Comparison of ENCODE assay signal across 34 cellular contexts in the genomic region with DNA sequence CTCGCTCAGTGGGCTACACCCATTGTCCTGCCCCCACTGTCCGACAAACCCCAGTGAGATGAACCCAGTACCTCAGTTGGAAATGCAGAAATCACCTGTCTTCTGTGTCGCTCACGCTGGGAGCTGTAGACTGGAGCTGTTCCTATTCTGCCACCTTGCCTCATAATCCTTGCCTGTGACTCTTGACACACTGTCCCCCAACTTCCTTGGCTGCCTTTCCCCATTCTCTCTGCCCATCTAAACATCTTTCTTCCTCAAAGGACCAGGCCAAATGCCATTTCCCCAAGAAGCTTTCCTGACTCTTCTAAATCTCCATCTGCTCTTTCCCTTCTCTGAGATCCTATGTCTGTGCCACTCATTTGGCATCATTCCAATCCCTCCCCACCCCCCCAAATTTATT. TPM values are rescaled to one million over a fixed set of nuclear protein-coding genes. Genes with fewer than 3 reads are reported as not detected.
"Had no signal": no experiment of that assay in that cellular context is flagged by ENCODE, and none has a peak within 500 bp of the region (broad histone marks: within the 10 kb centered on the region; RNA-seq: fewer than 3 reads in every experiment).

No MANE protein-coding gene starts in this region.

- H3K9me3 ChIP-seq: body of pancreas, esophagus squamous epithelium, gastroesophageal sphincter had no signal

- H3K4me3 Mint-ChIP-seq: activated B cell treated with CpG ODN at 0.5 μM for 24 hours; activated CD8-positive, alpha-beta T cell treated with anti-CD3 and anti-CD28 coated beads for 36 hours; activated naive CD8-positive, alpha-beta T cell; activated T-cell treated with anti-CD3 and anti-CD28 coated beads, Interleukin-2, amount 50 U/mL, for 4 hours; activated T-helper 17 cell treated with anti-CD3 and anti-CD28 coated beads, Interleukin-2, amount 50 U/mL, for 72 hours; T-helper 17 cell; T-helper 2 cell treated with Interferon-gamma antibody and Interleukin-4, amounts not matched to agents 5 μg/mL and 100 μg/mL, for 36 hours had no signal

- H3K9me3 Mint-ChIP-seq: activated B cell treated with CpG ODN at 0.5 μM for 24 hours; activated CD8-positive, alpha-beta T cell treated with anti-CD3 and anti-CD28 coated beads for 36 hours; activated T-cell treated with anti-CD3 and anti-CD28 coated beads, Interleukin-2, amount 50 U/mL, for 4 hours; activated T-helper 17 cell treated with anti-CD3 and anti-CD28 coated beads, Interleukin-2, amount 50 U/mL, for 72 hours; T-helper 2 cell treated with Interferon-gamma antibody and Interleukin-4, amounts not matched to agents 5 μg/mL and 100 μg/mL, for 36 hours had no signal

- H3K27ac Mint-ChIP-seq: activated B cell treated with CpG ODN at 0.5 μM for 24 hours; activated CD8-positive, alpha-beta T cell treated with anti-CD3 and anti-CD28 coated beads for 36 hours; activated naive CD8-positive, alpha-beta T cell; activated T-helper 17 cell treated with anti-CD3 and anti-CD28 coated beads, Interleukin-2, amount 50 U/mL, for 72 hours; T-helper 17 cell; T-helper 2 cell treated with Interferon-gamma antibody and Interleukin-4, amounts not matched to agents 5 μg/mL and 100 μg/mL, for 36 hours had no signal

- H3K4me1 Mint-ChIP-seq: activated T-helper 17 cell treated with anti-CD3 and anti-CD28 coated beads, Interleukin-2, amount 50 U/mL, for 72 hours; T-helper 17 cell had no signal

- H3K27me3 ChIP-seq: body of pancreas, esophagus squamous epithelium, gastroesophageal sphincter had no signal

- H3K4me1 ChIP-seq: body of pancreas, esophagus squamous epithelium, gastroesophageal sphincter had no signal

- H3K4me3 ChIP-seq: body of pancreas, esophagus squamous epithelium, gastroesophageal sphincter had no signal

- DNase-seq: activated B cell treated with CpG ODN at 0.5 μM for 24 hours; activated CD4-positive, alpha-beta T cell treated with anti-CD3 and anti-CD28 coated beads for 48 hours; activated CD4-positive, alpha-beta T cell treated with anti-CD3 and anti-CD28 coated beads, Interleukin-2, amount 50 U/mL, for 1 hour; activated CD4-positive, alpha-beta T cell treated with anti-CD3 and anti-CD28 coated beads, Interleukin-2, amount 50 U/mL, for 48 hours; activated CD8-positive, alpha-beta memory T cell treated with anti-CD3 and anti-CD28 coated beads for 24 hours; activated CD8-positive, alpha-beta T cell treated with anti-CD3 and anti-CD28 coated beads for 36 hours; activated effector memory CD4-positive, alpha-beta T cell treated with Interleukin-2 at 50 U/mL for 16 hours; activated gamma-delta T cell treated with Interleukin-2 at 50 U/mL for 16 hours; activated naive CD4-positive, alpha-beta T cell treated with anti-CD3 and anti-CD28 coated beads, Interleukin-2, amount 50 U/mL, for 16 hours; activated naive CD4-positive, alpha-beta T cell treated with Interleukin-2 at 50 U/mL for 16 hours; activated T-cell treated with anti-CD3 and anti-CD28 coated beads, Interleukin-2, amount 50 U/mL, for 4 hours; amniotic stem cell; anterior cingulate cortex; body of pancreas; caudate nucleus; cortex of kidney; effector CD8-positive, alpha-beta T cell; esophagus squamous epithelium; foreskin melanocyte; T-helper 1 cell; T-helper 17 cell; T1000; WERI-Rb-1 had no signal

- H3K36me3 Mint-ChIP-seq: activated naive CD8-positive, alpha-beta T cell had no signal

- H3K27me3 Mint-ChIP-seq: activated B cell treated with CpG ODN at 0.5 μM for 24 hours; activated T-helper 17 cell treated with anti-CD3 and anti-CD28 coated beads, Interleukin-2, amount 50 U/mL, for 72 hours; T-helper 17 cell had no signal

- ATAC-seq: activated CD4-positive, CD25-positive, alpha-beta regulatory T cell treated with anti-CD3 and anti-CD28 coated beads, Interleukin-2, amount 50 U/mL, for 24 hours; activated CD8-positive, alpha-beta T cell treated with anti-CD3 and anti-CD28 coated beads for 36 hours; activated T-cell treated with anti-CD3 and anti-CD28 coated beads, Interleukin-2, amount 50 U/mL, for 4 hours; activated T-helper 17 cell treated with anti-CD3 and anti-CD28 coated beads, Interleukin-2, amount 50 U/mL, for 72 hours; body of pancreas; gastroesophageal sphincter; T-helper 17 cell had no signal

- H3K27ac ChIP-seq: epithelial cell of prostate, gastroesophageal sphincter, WERI-Rb-1 had no signal

- H3K36me3 ChIP-seq: esophagus squamous epithelium, gastroesophageal sphincter, WERI-Rb-1 had no signal

RNA-seq across cellular contexts. Expression of gene CD80, which starts 9.7 kb away (rescaled TPM):
- total RNA-seq: chondrocyte, dermis microvascular lymphatic vessel endothelial cell, endothelial cell of umbilical vein, fibroblast of villous mesenchyme, glomerular endothelial cell had no signal

RNA-seq across cellular contexts. Expression of gene PLA1A, which starts 28.5 kb away (rescaled TPM):
- total RNA-seq: activated CD8-positive, alpha-beta T cell treated with anti-CD3 and anti-CD28 coated beads for 36 hours; activated T-cell treated with anti-CD3 and anti-CD28 coated beads, Interleukin-2, amount 50 U/mL, for 4 hours; endothelial cell of umbilical vein; fibroblast of villous mesenchyme had no signal
